In genomic region chr19:48920949-48921348, GRCh38 we compare ENCODE assay signal across 35 cellular contexts. TPM values are rescaled to one million over a fixed set of nuclear protein-coding genes. Genes with fewer than 3 reads are reported as not detected.
"Had no signal": no experiment of that assay in that cellular context is flagged by ENCODE, and none has a peak within 500 bp of the region (broad histone marks: within the 10 kb centered on the region; RNA-seq: fewer than 3 reads in every experiment).

No MANE protein-coding gene starts in this region.

- H3K4me3 Mint-ChIP-seq: activated B cell treated with CpG ODN at 0.5 μM for 24 hours; activated CD8-positive, alpha-beta T cell treated with anti-CD3 and anti-CD28 coated beads for 36 hours; activated naive CD8-positive, alpha-beta T cell treated with anti-CD3 and anti-CD28 coated beads, Interleukin-2, amount 10 ng/mL, durations not matched to agents 7 days and 5 days; activated T-cell treated with anti-CD3 and anti-CD28 coated beads, Interleukin-2, amount 50 U/mL, for 24 hours; activated T-cell treated with anti-CD3 and anti-CD28 coated beads, Interleukin-2, amount 50 U/mL, for 72 hours; effector memory CD8-positive, alpha-beta T cell; T-helper 17 cell; T-helper 2 cell treated with Interferon-gamma antibody and Interleukin-4, amounts not matched to agents 5 μg/mL and 100 μg/mL, for 36 hours had no signal

- H3K4me1 Mint-ChIP-seq: activated naive CD8-positive, alpha-beta T cell treated with anti-CD3 and anti-CD28 coated beads, Interleukin-2, amount 10 ng/mL, durations not matched to agents 7 days and 5 days had no signal

- H3K27ac Mint-ChIP-seq: activated B cell treated with CpG ODN at 0.5 μM for 24 hours; activated naive CD8-positive, alpha-beta T cell treated with anti-CD3 and anti-CD28 coated beads, Interleukin-2, amount 10 ng/mL, durations not matched to agents 7 days and 5 days; activated T-cell treated with anti-CD3 and anti-CD28 coated beads, Interleukin-2, amount 50 U/mL, for 24 hours; activated T-cell treated with anti-CD3 and anti-CD28 coated beads, Interleukin-2, amount 50 U/mL, for 72 hours; effector memory CD8-positive, alpha-beta T cell; T-helper 17 cell; T-helper 2 cell treated with Interferon-gamma antibody and Interleukin-4, amounts not matched to agents 5 μg/mL and 100 μg/mL, for 36 hours had no signal

- H3K4me3 ChIP-seq: body of pancreas, esophagus squamous epithelium, gastroesophageal sphincter had no signal

- H3K27ac ChIP-seq: body of pancreas, epithelial cell of prostate, esophagus squamous epithelium, gastroesophageal sphincter, WERI-Rb-1 had no signal

- H3K9me3 ChIP-seq: body of pancreas, esophagus squamous epithelium, gastroesophageal sphincter had no signal

- H3K4me1 ChIP-seq: body of pancreas, gastroesophageal sphincter had no signal

- H3K27me3 ChIP-seq: body of pancreas, esophagus squamous epithelium, gastroesophageal sphincter had no signal

- DNase-seq: activated B cell treated with CpG ODN at 0.5 μM for 24 hours; activated CD4-positive, alpha-beta T cell treated with anti-CD3 and anti-CD28 coated beads for 48 hours; activated CD4-positive, alpha-beta T cell treated with anti-CD3 and anti-CD28 coated beads, Interleukin-2, amount 50 U/mL, for 1 hour; activated CD4-positive, alpha-beta T cell treated with anti-CD3 and anti-CD28 coated beads, Interleukin-2, amount 50 U/mL, for 48 hours; activated CD8-positive, alpha-beta memory T cell treated with anti-CD3 and anti-CD28 coated beads for 24 hours; activated CD8-positive, alpha-beta memory T cell treated with anti-CD3 and anti-CD28 coated beads, Interleukin-2, amount 50 U/mL, for 4 hours; activated CD8-positive, alpha-beta T cell treated with anti-CD3 and anti-CD28 coated beads for 36 hours; activated gamma-delta T cell; activated naive CD4-positive, alpha-beta T cell; activated naive CD4-positive, alpha-beta T cell treated with anti-CD3 and anti-CD28 coated beads, Interleukin-2, amount 50 U/mL, for 16 hours; activated naive CD8-positive, alpha-beta T cell treated with anti-CD3 and anti-CD28 coated beads, Interleukin-2, amount 10 ng/mL, durations not matched to agents 7 days and 5 days; activated T-cell treated with anti-CD3 and anti-CD28 coated beads, Interleukin-2, amount 50 U/mL, for 24 hours; activated T-cell treated with anti-CD3 and anti-CD28 coated beads, Interleukin-2, amount 50 U/mL, for 72 hours; amygdala; aorta; body of pancreas; caudate nucleus; cortex of kidney; dermis blood vessel endothelial cell; effector CD4-positive, alpha-beta T cell; effector memory CD8-positive, alpha-beta T cell; esophagus squamous epithelium; foreskin melanocyte; T-helper 1 cell; T-helper 17 cell; T1000; WERI-Rb-1 had no signal

- ATAC-seq: activated CD4-positive, CD25-positive, alpha-beta regulatory T cell treated with anti-CD3 and anti-CD28 coated beads, Interleukin-2, amount 50 U/mL, for 24 hours; activated CD8-positive, alpha-beta T cell treated with anti-CD3 and anti-CD28 coated beads for 36 hours; activated T-cell treated with anti-CD3 and anti-CD28 coated beads, Interleukin-2, amount 50 U/mL, for 72 hours; body of pancreas; effector memory CD8-positive, alpha-beta T cell; gastroesophageal sphincter; T-helper 17 cell had no signal

- H3K9me3 Mint-ChIP-seq: activated B cell treated with CpG ODN at 0.5 μM for 24 hours; activated CD8-positive, alpha-beta T cell treated with anti-CD3 and anti-CD28 coated beads for 36 hours; activated naive CD8-positive, alpha-beta T cell treated with anti-CD3 and anti-CD28 coated beads, Interleukin-2, amount 10 ng/mL, durations not matched to agents 7 days and 5 days; activated T-cell treated with anti-CD3 and anti-CD28 coated beads, Interleukin-2, amount 50 U/mL, for 24 hours; activated T-cell treated with anti-CD3 and anti-CD28 coated beads, Interleukin-2, amount 50 U/mL, for 72 hours; effector memory CD8-positive, alpha-beta T cell; T-helper 2 cell treated with Interferon-gamma antibody and Interleukin-4, amounts not matched to agents 5 μg/mL and 100 μg/mL, for 36 hours had no signal

- H3K27me3 Mint-ChIP-seq: activated B cell treated with CpG ODN at 0.5 μM for 24 hours; activated CD8-positive, alpha-beta T cell treated with anti-CD3 and anti-CD28 coated beads for 36 hours; activated naive CD8-positive, alpha-beta T cell treated with anti-CD3 and anti-CD28 coated beads, Interleukin-2, amount 10 ng/mL, durations not matched to agents 7 days and 5 days; activated T-cell treated with anti-CD3 and anti-CD28 coated beads, Interleukin-2, amount 50 U/mL, for 24 hours; effector memory CD8-positive, alpha-beta T cell; T-helper 17 cell had no signal

- FAIRE-seq: colon had no signal

RNA-seq across cellular contexts. Expression of gene DHDH, which starts 12.6 kb away (rescaled TPM):
- total RNA-seq: activated B cell treated with CpG ODN at 0.5 μM for 24 hours, body of pancreas, chondrocyte, dermis blood vessel endothelial cell, fibroblast of villous mesenchyme, glomerular endothelial cell had no signal

RNA-seq across cellular contexts. Expression of gene TULP2, which starts 22.4 kb away (rescaled TPM):
- total RNA-seq: activated B cell treated with CpG ODN at 0.5 μM for 24 hours, body of pancreas, chondrocyte, esophagus squamous epithelium, fibroblast of villous mesenchyme, glomerular endothelial cell, T-helper 17 cell had no signal
- polyA plus RNA-seq: aorta had no signal
